In genomic region chr16:86951831-86952598, GRCh38 we compare ENCODE assay signal across 1 cellular context.
TF ChIP-seq lines count a peak whose summit lies in the region.

No MANE protein-coding gene starts in this region.

TF ChIP-seq in H1, 55 proteins besides CTCF, POLR2A, EP300 and RAD21 (continued from another document):
- TF ChIP-seq CHD7 (IDR thresholded peaks at IDR 0.05; ENCODE audit: insufficient replicate concordance, low read length): no peak
- TF ChIP-seq KDM5A (IDR thresholded peaks at IDR 0.05; ENCODE audit: low read length): no peak
- TF ChIP-seq SUZ12 (IDR thresholded peaks at IDR 0.05; ENCODE audit: low read length): no peak
- TF ChIP-seq POU5F1 (IDR thresholded peaks at IDR 0.05; ENCODE audit: low read depth, low read length): no peak
- TF ChIP-seq CBX8 (IDR thresholded peaks at IDR 0.05; ENCODE audit: borderline replicate concordance, low read depth, low read length): no peak
- no peak for TF ChIP-seq TBP (IDR thresholded peaks at IDR 0.05; ENCODE audit: low read depth, low read length)
- no peak for TF ChIP-seq SIN3A (conservative IDR thresholded peaks at IDR 0.05 in 1 of 2, IDR thresholded peaks at IDR 0.05 in 1 of 2; ENCODE audit: low read depth in 1 of 2, low read length in 2 of 2)
- TF ChIP-seq CBX5 (IDR thresholded peaks at IDR 0.05; ENCODE audit: low read depth, low read length): no peak
